ENCODE assay signal across 8 cellular contexts in the genomic region with DNA sequence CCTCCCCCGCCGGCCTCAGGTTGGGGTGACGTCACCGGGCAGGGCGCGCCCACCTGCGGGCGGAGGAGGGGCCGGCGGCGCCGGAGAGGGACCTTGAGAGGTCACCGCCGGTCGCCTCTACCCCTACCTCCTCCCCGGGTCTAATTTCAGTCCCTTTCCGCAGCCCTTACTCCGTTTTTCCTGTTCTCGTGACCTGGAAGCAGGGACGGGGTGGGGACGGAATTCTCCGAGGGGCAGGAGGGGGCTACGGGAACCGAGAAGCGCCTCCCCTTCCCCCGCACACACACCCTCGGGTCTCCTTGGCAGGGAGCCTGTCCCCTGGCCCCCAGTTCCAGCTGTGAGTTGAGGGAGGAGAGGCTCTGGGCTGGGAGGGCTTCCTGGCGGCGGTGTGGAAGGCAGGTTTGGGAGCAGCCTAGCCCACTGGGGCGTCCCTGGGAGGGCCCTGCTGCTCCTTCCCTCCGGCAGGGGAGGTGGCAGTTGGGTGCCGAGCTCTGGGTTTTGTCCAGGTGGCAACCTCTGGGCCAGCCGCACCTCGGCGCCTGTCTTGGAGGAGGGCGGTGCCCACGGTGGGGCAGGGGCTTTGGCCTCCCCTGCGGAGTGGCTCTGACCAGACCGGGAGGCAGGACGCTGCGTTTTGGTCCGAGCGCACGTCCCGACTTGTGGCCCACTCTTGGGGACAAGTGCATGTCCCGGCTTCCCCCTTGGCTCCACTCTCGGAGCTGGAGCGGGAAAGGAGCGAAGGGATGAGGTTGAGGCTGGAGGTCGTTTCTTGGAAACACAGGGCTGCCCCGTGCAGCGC. TPM values are rescaled to one million over a fixed set of nuclear protein-coding genes. Genes with fewer than 3 reads are reported as not detected.
A peak's percentile ranks its signal among the peaks of the same experiment; 100 is the strongest.
DNase-seq lines count a peak whose midpoint lies in the region; ATAC-seq and TF ChIP-seq lines count a peak whose summit lies in the region.

No MANE protein-coding gene starts in this region.

- H3K27me3 ChIP-seq in PC-3 (ENCODE audit: low read length) (no peaks in the 10 kb centered on the region), rectal smooth muscle tissue (ENCODE audit: control insufficient read depth, insufficient read depth, low read length) (peaks cover 24% of the 10 kb centered on the region)

- no peak overlapping the region for H3K9ac ChIP-seq in PC-3 (ENCODE audit: low read length)
- no peak overlapping the region for H3K9ac ChIP-seq in rectal smooth muscle tissue (ENCODE audit: low read length)

- H3K79me2 ChIP-seq in PC-3 (ENCODE audit: low read length), result peaks cover 6% of the 10 kb centered on the region; the same call in 1 of the 2 replicates

- no peak overlapping the region for H3K27ac Mint-ChIP-seq in activated naive CD4-positive, alpha-beta T cell treated with anti-CD3 and anti-CD28 coated beads for 36 hours
- H3K27ac Mint-ChIP-seq in effector memory CD8-positive, alpha-beta T cell, result peak overlapping the region; percentile 54 to 88
- H3K27ac Mint-ChIP-seq in HFFc6, result no peak overlapping the region

- peaks cover 11% of the 10 kb centered on the region for H3K36me3 Mint-ChIP-seq in activated naive CD4-positive, alpha-beta T cell treated with anti-CD3 and anti-CD28 coated beads for 36 hours (ENCODE audit: low read depth)
- H3K36me3 Mint-ChIP-seq in effector memory CD8-positive, alpha-beta T cell (ENCODE audit: insufficient read depth), result peaks cover 12% of the 10 kb centered on the region
- H3K36me3 Mint-ChIP-seq in HFFc6 (ENCODE audit: low read depth), result peaks cover 9% of the 10 kb centered on the region; the same call in 1 of the 2 replicates

- H3K4me1 ChIP-seq in PC-3 (ENCODE audit: insufficient read depth, low read length) (peaks cover 8% of the 10 kb centered on the region), rectal smooth muscle tissue (ENCODE audit: control insufficient read depth, insufficient read depth, low read length) (no peaks in the 10 kb centered on the region)

- DNase-seq in activated naive CD4-positive, alpha-beta T cell treated with anti-CD3 and anti-CD28 coated beads for 36 hours, result peak; percentile 45
- no peak for DNase-seq in activated naive CD4-positive, alpha-beta T cell (lab: John Stamatoyannopoulos, UW)
- DNase-seq in PC-3 (no peak), NCI-H1048 (lab: John Stamatoyannopoulos, UW) (no peak), HFFc6 (no peak)
- DNase-seq in effector memory CD8-positive, alpha-beta T cell, result peak in 1 of 3 experiments; percentile 40

- POLR2A ChIA-PET in PC-3 (lab: Charles Lee; ENCODE audit: unreplicated experiment), result no interaction called here

- H3F3A ChIP-seq in PC-3 (ENCODE audit: low read length, unreplicated experiment), result no peaks in the 10 kb centered on the region

- intact Hi-C loops in activated naive CD4-positive, alpha-beta T cell treated with anti-CD3 and anti-CD28 coated beads for 36 hours (cut with micrococcal nuclease), result no loop called here
- intact Hi-C loops in PC-3 (cut with micrococcal nuclease), result no loop called here

- H3K27ac ChIP-seq in PC-3 (ENCODE audit: low read length) (no peak overlapping the region), rectal smooth muscle tissue (ENCODE audit: low read depth, low read length) (no peak overlapping the region)

- H3K4me3 ChIP-seq in PC-3 (ENCODE audit: low read length) (peak overlapping the region; percentile 52), rectal smooth muscle tissue (ENCODE audit: low read length) (peak overlapping the region; percentile 45)

- H3K27me3 Mint-ChIP-seq in activated naive CD4-positive, alpha-beta T cell treated with anti-CD3 and anti-CD28 coated beads for 36 hours (ENCODE audit: low read depth), result peaks cover 24% of the 10 kb centered on the region
- H3K27me3 Mint-ChIP-seq in effector memory CD8-positive, alpha-beta T cell, result peaks cover 5 to 12% of the 10 kb centered on the region in 2 donors
- peaks cover 10% of the 10 kb centered on the region; the same call in 1 of the 2 replicates for H3K27me3 Mint-ChIP-seq in HFFc6 (ENCODE audit: insufficient read depth)

- peak overlapping the region; percentile 65 for H3K4me2 ChIP-seq in PC-3 (ENCODE audit: low read length)

- H3K9me2 ChIP-seq in PC-3 (replicated peaks; ENCODE audit: low read length), result no peaks in the 10 kb centered on the region

- TF ChIP-seq CTCF in PC-3 (conservative IDR thresholded peaks at IDR 0.05; ENCODE audit: low read depth, low read length), result no peak
- no peak for TF ChIP-seq CTCF in HFFc6 (IDR thresholded peaks at IDR 0.05)

- no TSS peak for BruUV-seq in PC-3 (replicated peaks; lab: Mats Ljungman, UMichigan)

- H3K36me3 ChIP-seq in PC-3 (ENCODE audit: low read depth, low read length) (no peaks in the 10 kb centered on the region; the same call in 1 of the 2 replicates), rectal smooth muscle tissue (ENCODE audit: control insufficient read depth, insufficient read depth, low read length) (peaks cover 7% of the 10 kb centered on the region)

- H3K4me1 Mint-ChIP-seq in activated naive CD4-positive, alpha-beta T cell treated with anti-CD3 and anti-CD28 coated beads for 36 hours (ENCODE audit: low read depth), result peaks cover 24% of the 10 kb centered on the region
- peaks cover 12 to 13% of the 10 kb centered on the region in 2 donors for H3K4me1 Mint-ChIP-seq in effector memory CD8-positive, alpha-beta T cell (ENCODE audit: low read depth in 2 of 2)
- H3K4me1 Mint-ChIP-seq in HFFc6 (ENCODE audit: low read depth), result no peaks in the 10 kb centered on the region

- no peaks in the 10 kb centered on the region for H4K20me1 ChIP-seq in PC-3 (ENCODE audit: low read length)

- CTCF ChIA-PET in activated naive CD4-positive, alpha-beta T cell treated with anti-CD3 and anti-CD28 coated beads for 36 hours (lab: Charles Lee), result interaction anchor here (0.9 to 1.2 kb wide), 3 partner anchors 8 to 150 kb away, joined by 3 to 4 read pairs (median 3); partner anchors contain the start of genes NTHL1 and TSC2
- CTCF ChIA-PET in PC-3 (lab: Charles Lee), result interaction anchor here (0.6 kb wide), 1 partner anchor 150 kb away, joined by 3 read pairs; no protein-coding TSS in a partner anchor

- peak overlapping the region; percentile 20; the same call in 1 of the 2 replicates for H2AFZ ChIP-seq in PC-3 (ENCODE audit: low read length)

- no peaks in the 10 kb centered on the region for H3K9me3 ChIP-seq in PC-3 (ENCODE audit: low read length)

- peak overlapping the region; percentile 65 for H3K4me3 Mint-ChIP-seq in activated naive CD4-positive, alpha-beta T cell treated with anti-CD3 and anti-CD28 coated beads for 36 hours
- peak overlapping the region; percentile 76 to 80 for H3K4me3 Mint-ChIP-seq in effector memory CD8-positive, alpha-beta T cell
- no peak overlapping the region for H3K4me3 Mint-ChIP-seq in HFFc6

- H3K9me3 Mint-ChIP-seq in activated naive CD4-positive, alpha-beta T cell treated with anti-CD3 and anti-CD28 coated beads for 36 hours, result no peaks in the 10 kb centered on the region
- H3K9me3 Mint-ChIP-seq in effector memory CD8-positive, alpha-beta T cell, result no peaks in the 10 kb centered on the region
- H3K9me3 Mint-ChIP-seq in HFFc6, result no peaks in the 10 kb centered on the region

- no peak for ATAC-seq in PC-3
- ATAC-seq in effector memory CD8-positive, alpha-beta T cell (replicated peaks), result no peak
- no peak for ATAC-seq in HG03045 (IDR thresholded peaks at IDR 0.05; ENCODE audit: unreplicated experiment)

RNA-seq across cellular contexts. Expression of gene SYNGR3, which starts 0.8 kb away (rescaled TPM):
- 1 to 10 TPM; 5.7 to 7.2 TPM for total RNA-seq in activated naive CD4-positive, alpha-beta T cell treated with anti-CD3 and anti-CD28 coated beads for 36 hours
- 1.5 and 2.8 TPM in 2 replicates for total RNA-seq in PC-3 (2014; rRNA removed)
- 1 to 10 TPM in 5 of 6 experiments, under 1 TPM in 1; 0.96 to 1.4 (median 1.2) TPM for total RNA-seq in HFFc6 (2021; fragmentation: NEBNext Ultra II Directional; extraction: Animal tissue kit (Norgen Biotek cat#: 25700))

RNA-seq across cellular contexts. Expression of gene GFER, which starts 6.5 kb away (rescaled TPM):
- 10 to 100 TPM; 29.8 to 30.1 TPM for total RNA-seq in activated naive CD4-positive, alpha-beta T cell treated with anti-CD3 and anti-CD28 coated beads for 36 hours
- total RNA-seq in PC-3 (2014; rRNA removed), result 66.8 and 77.2 TPM in 2 replicates
- 10 to 100 TPM; 28.8 to 45.5 (median 40.2) TPM for total RNA-seq in HFFc6 (2021; fragmentation: NEBNext Ultra II Directional; extraction: Animal tissue kit (Norgen Biotek cat#: 25700))

RNA-seq across cellular contexts. Expression of gene NOXO1, which starts 9.3 kb away (rescaled TPM):
- total RNA-seq in activated naive CD4-positive, alpha-beta T cell treated with anti-CD3 and anti-CD28 coated beads for 36 hours, result not detected
- total RNA-seq in PC-3 (2014; rRNA removed), result 2.4 and 3.4 TPM in 2 replicates
- total RNA-seq in HFFc6 (2021; fragmentation: NEBNext Ultra II Directional; extraction: Animal tissue kit (Norgen Biotek cat#: 25700)), result under 1 TPM in 3 of 6 experiments, not detected in 3; 0.28 to 0.46 (median 0.45) TPM

RNA-seq across cellular contexts. Expression of gene TBL3, which starts 18.7 kb away (rescaled TPM):
- total RNA-seq in activated naive CD4-positive, alpha-beta T cell treated with anti-CD3 and anti-CD28 coated beads for 36 hours, result 10 to 100 TPM; 36.5 to 38.0 TPM
- 71.5 and 111 TPM in 2 replicates for total RNA-seq in PC-3 (2014; rRNA removed)
- total RNA-seq in HFFc6 (2021; fragmentation: NEBNext Ultra II Directional; extraction: Animal tissue kit (Norgen Biotek cat#: 25700)), result 10 to 100 TPM; 42.4 to 47.3 (median 44.1) TPM

RNA-seq across cellular contexts. Expression of gene ZNF598, which starts 19.1 kb away (rescaled TPM):
- total RNA-seq in activated naive CD4-positive, alpha-beta T cell treated with anti-CD3 and anti-CD28 coated beads for 36 hours, result 10 to 100 TPM; 88.8 to 93.5 TPM
- 44.4 and 60.1 TPM in 2 replicates for total RNA-seq in PC-3 (2014; rRNA removed)
- total RNA-seq in HFFc6 (2021; fragmentation: NEBNext Ultra II Directional; extraction: Animal tissue kit (Norgen Biotek cat#: 25700)), result 10 to 100 TPM; 37.1 to 48.1 (median 40.7) TPM

Comparison
In these comparisons a context has a peak if more than half of its experiments do, and no peak if none do; other contexts are left out.
1. H3K27ac Mint-ChIP-seq: peak in effector memory CD8-positive, alpha-beta T cell (2 of 2); none in activated naive CD4-positive, alpha-beta T cell treated with anti-CD3 and anti-CD28 coated beads for 36 hours (single experiment) and HFFc6 (single experiment).